ENCODE assay signal across 18 cellular contexts in the genomic region with DNA sequence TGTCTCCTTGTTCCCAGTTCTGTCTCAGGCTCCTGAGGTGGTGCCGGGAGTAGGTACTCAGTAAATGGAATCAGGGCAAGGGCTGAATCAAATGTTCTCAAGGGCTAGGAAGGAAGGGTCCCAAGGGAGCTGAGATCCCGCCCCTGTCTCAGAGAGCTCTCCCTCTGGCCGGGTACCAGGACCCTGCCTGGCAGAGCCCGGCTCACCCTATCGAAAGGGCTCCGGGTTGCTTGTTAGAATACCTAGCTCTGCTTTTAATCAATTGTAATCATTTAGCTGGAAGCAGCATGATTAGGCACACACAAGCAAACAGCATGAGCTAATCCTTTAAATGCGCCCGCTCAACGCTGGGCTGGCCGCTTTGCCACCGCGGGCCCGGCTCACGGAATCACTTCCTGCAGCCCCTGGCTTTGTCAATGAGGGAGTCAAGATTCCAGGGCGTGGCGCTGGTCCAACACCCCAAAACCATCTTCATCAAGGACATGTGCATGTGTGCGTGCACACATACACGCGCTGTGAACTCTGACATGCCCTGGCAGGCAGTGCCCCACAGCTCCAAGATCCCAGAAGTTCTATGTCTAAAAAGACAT.
A peak's percentile ranks its signal among the peaks of the same experiment; 100 is the strongest.
DNase-seq lines count a peak whose midpoint lies in the region; ATAC-seq, FAIRE-seq and TF ChIP-seq lines count a peak whose summit lies in the region.
"Had no signal": no experiment of that assay in that cellular context is flagged by ENCODE, and none has a peak within 500 bp of the region (broad histone marks: within the 10 kb centered on the region; RNA-seq: fewer than 3 reads in every experiment).

No MANE protein-coding gene starts in this region.

- DNase-seq in NCI-H1436 (lab: John Stamatoyannopoulos, UW) = peak; percentile 17
- DNase-seq in NCI-H1436 treated with DMSO at 0.1 percent for 48 hours (lab: John Stamatoyannopoulos, UW) = no peak
- peak; percentile 38 for DNase-seq in NCI-H524 treated with DMSO at 0.1 percent for 48 hours (lab: John Stamatoyannopoulos, UW)
- DNase-seq in sciatic nerve (ENCODE audit: low spot score) = no peak
- DNase-seq in ACHN = no peak
- no peak for DNase-seq in NCI-H446 treated with DMSO at 0.1 percent for 48 hours (lab: John Stamatoyannopoulos, UW)
- DNase-seq in H54 (ENCODE audit: insufficient read length, low spot score) = no peak
- DNase-seq: CD4-positive, alpha-beta memory T cell; DMS79 treated with DMSO at 0.1 percent for 48 hours; GM23248; HCEC 1CT; Karpas-422; NCI-H1417 treated with DMSO at 0.1 percent for 48 hours; NCI-H2081 treated with DMSO at 0.1 percent for 48 hours; NCI-H510A treated with DMSO at 0.1 percent for 48 hours; Peyer's patch had no signal

- in situ Hi-C loops in ACHN (cut with HindIII; ENCODE audit: low pct_ligation_motif_present, low pct_unique_long_range_greater_than_20kb, low sequenced_read_pairs) = no loop called here

- H3K4me3 ChIP-seq in iPS-20b (ENCODE audit: low read length) = no peak overlapping the region
- H3K4me3 ChIP-seq: GM23248, Peyer's patch had no signal

- peak; percentile 25 for ATAC-seq in sciatic nerve
- ATAC-seq: Right ventricle myocardium inferior had no signal

- H3K27ac ChIP-seq in iPS-20b (ENCODE audit: low read length) = no peak overlapping the region
- H3K27ac ChIP-seq: GM23248, Peyer's patch had no signal

- TF ChIP-seq POLR2A in H54 (IDR thresholded peaks at IDR 0.05; ENCODE audit: low read depth, low read length) = no peak

- H3K4me1 ChIP-seq in iPS-20b (ENCODE audit: insufficient read depth, low read length) = no peaks in the 10 kb centered on the region
- H3K4me1 ChIP-seq: Peyer's patch had no signal

- intact Hi-C loops in sciatic nerve (cut with DNase I) = no loop called here

- no peaks in the 10 kb centered on the region for H3K9me3 ChIP-seq in iPS-20b (ENCODE audit: insufficient read depth, low read depth, low read length)
- H3K9me3 ChIP-seq: Peyer's patch had no signal

- FAIRE-seq in H54 (lab: Jason Lieb, UNC) = no peak

- 0 out of 2 replicates have a peak overlapping the region, but pooled peaks have one; percentile 21 for H3K9ac ChIP-seq in iPS-20b (ENCODE audit: low read depth, low read length)
- H3K9ac ChIP-seq: GM23248 had no signal

- H3K36me3 ChIP-seq in iPS-20b (ENCODE audit: insufficient read depth, low read depth, low read length) = no peaks in the 10 kb centered on the region; the same call in 1 of the 2 replicates
- H3K36me3 ChIP-seq: Peyer's patch had no signal

- no peaks in the 10 kb centered on the region for H3K27me3 ChIP-seq in iPS-20b (ENCODE audit: insufficient read depth, low read length)
- H3K27me3 ChIP-seq: Peyer's patch had no signal

Comparison
In these comparisons a context has a peak if more than half of its experiments do, and no peak if none do; other contexts are left out.
1. DNase-seq: peak in NCI-H1436 (single experiment) and NCI-H524 treated with DMSO at 0.1 percent for 48 hours (single experiment); none in NCI-H1436 treated with DMSO at 0.1 percent for 48 hours (single experiment), sciatic nerve (single experiment), ACHN (single experiment), NCI-H446 treated with DMSO at 0.1 percent for 48 hours (single experiment) and H54 (single experiment).